In the genomic region with DNA sequence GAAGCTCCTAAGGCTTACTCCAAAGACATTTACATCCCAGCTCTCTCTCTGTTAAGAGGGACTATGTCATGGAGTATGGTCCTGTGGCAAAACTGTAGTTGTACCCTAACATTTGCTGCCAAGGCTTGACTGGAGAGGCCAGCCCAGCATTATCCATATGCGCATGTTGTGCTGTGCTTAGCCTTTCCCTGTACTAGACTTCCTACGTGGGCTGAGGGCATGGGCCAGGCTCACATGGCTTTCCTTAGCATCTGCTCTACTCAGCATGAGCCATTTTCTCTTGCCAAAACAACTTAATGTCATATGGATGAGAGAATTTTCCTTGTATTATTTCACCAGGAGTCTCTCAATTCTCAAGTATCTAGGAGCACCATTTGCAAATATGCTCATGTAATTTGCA, we compare ENCODE assay signal across 26 cellular contexts.
"Had no signal": no experiment of that assay in that cellular context is flagged by ENCODE, and none has a peak within 500 bp of the region (broad histone marks: within the 10 kb centered on the region; RNA-seq: fewer than 3 reads in every experiment).

No MANE protein-coding gene starts in this region.

- H3K4me3 Mint-ChIP-seq: activated CD4-positive, alpha-beta T cell treated with anti-CD3 and anti-CD28 coated beads, Interleukin-2, amount 10 ng/mL, durations not matched to agents 24 days and 14 days; activated CD8-positive, alpha-beta T cell treated with anti-CD3 and anti-CD28 coated beads for 36 hours; activated naive CD8-positive, alpha-beta T cell treated with anti-CD3 and anti-CD28 coated beads for 36 hours; activated T-cell treated with anti-CD3 and anti-CD28 coated beads, Interleukin-2, amount 50 U/mL, for 72 hours; activated T-helper 17 cell treated with anti-CD3 and anti-CD28 coated beads, Interleukin-2, amount 50 U/mL, for 72 hours; central memory CD8-positive, alpha-beta T cell had no signal

- H3K4me3 ChIP-seq: cardiac muscle cell, SJCRH30, SK-N-MC had no signal

- H3K27me3 ChIP-seq: brain microvascular endothelial cell, SJCRH30 had no signal

- H3K27ac ChIP-seq: brain microvascular endothelial cell, cardiac muscle cell, SJCRH30, SK-N-MC had no signal

- H3K27ac Mint-ChIP-seq: activated CD4-positive, alpha-beta T cell treated with anti-CD3 and anti-CD28 coated beads, Interleukin-2, amount 10 ng/mL, durations not matched to agents 24 days and 14 days; activated CD8-positive, alpha-beta T cell treated with anti-CD3 and anti-CD28 coated beads for 36 hours; activated naive CD8-positive, alpha-beta T cell treated with anti-CD3 and anti-CD28 coated beads for 36 hours; activated T-cell treated with anti-CD3 and anti-CD28 coated beads, Interleukin-2, amount 50 U/mL, for 72 hours; activated T-helper 17 cell treated with anti-CD3 and anti-CD28 coated beads, Interleukin-2, amount 50 U/mL, for 72 hours had no signal

- H3K9me3 Mint-ChIP-seq: activated CD4-positive, alpha-beta T cell treated with anti-CD3 and anti-CD28 coated beads, Interleukin-2, amount 10 ng/mL, durations not matched to agents 24 days and 14 days; activated CD8-positive, alpha-beta T cell treated with anti-CD3 and anti-CD28 coated beads for 36 hours; activated T-helper 17 cell treated with anti-CD3 and anti-CD28 coated beads, Interleukin-2, amount 50 U/mL, for 72 hours; central memory CD8-positive, alpha-beta T cell had no signal

- H3K4me1 Mint-ChIP-seq: activated CD4-positive, alpha-beta T cell treated with anti-CD3 and anti-CD28 coated beads, Interleukin-2, amount 10 ng/mL, durations not matched to agents 24 days and 14 days; activated naive CD8-positive, alpha-beta T cell treated with anti-CD3 and anti-CD28 coated beads for 36 hours; activated T-helper 17 cell treated with anti-CD3 and anti-CD28 coated beads, Interleukin-2, amount 50 U/mL, for 72 hours; central memory CD8-positive, alpha-beta T cell had no signal

- H3K36me3 Mint-ChIP-seq: activated naive CD8-positive, alpha-beta T cell treated with anti-CD3 and anti-CD28 coated beads for 36 hours had no signal

- H3K4me1 ChIP-seq: SJCRH30 had no signal

- DNase-seq: activated CD4-positive, alpha-beta T cell treated with anti-CD3 and anti-CD28 coated beads, Interleukin-2, amount 10 ng/mL, durations not matched to agents 24 days and 14 days; activated CD4-positive, alpha-beta T cell treated with anti-CD3 and anti-CD28 coated beads, Interleukin-2, amount 50 U/mL, for 4 hours; activated CD8-positive, alpha-beta T cell treated with anti-CD3 and anti-CD28 coated beads for 36 hours; activated effector memory CD4-positive, alpha-beta T cell treated with anti-CD3 and anti-CD28 coated beads, Interleukin-2, amount 50 U/mL, for 16 hours; activated naive CD4-positive, alpha-beta T cell; activated naive CD4-positive, alpha-beta T cell treated with anti-CD3 and anti-CD28 coated beads, Interleukin-2, amount 50 U/mL, for 16 hours; activated naive CD8-positive, alpha-beta T cell treated with anti-CD3 and anti-CD28 coated beads for 36 hours; activated T-cell treated with anti-CD3 and anti-CD28 coated beads, Interleukin-2, amount 50 U/mL, for 1 hour; activated T-cell treated with anti-CD3 and anti-CD28 coated beads, Interleukin-2, amount 50 U/mL, for 72 hours; amniotic stem cell; aorta; brain microvascular endothelial cell; NCI-H1105; NCI-H1417 treated with DMSO at 0.1 percent for 48 hours; NCI-H187 treated with DMSO at 0.1 percent for 48 hours; NCI-H2081; NCI-H2171 treated with DMSO at 0.1 percent for 48 hours; NCI-H226; NCI-H510A treated with DMSO at 0.1 percent for 48 hours; SHP77; SJCRH30 had no signal

- H3K36me3 ChIP-seq: brain microvascular endothelial cell, cardiac muscle cell, SJCRH30 had no signal

- H3K9me3 ChIP-seq: SJCRH30 had no signal

- ATAC-seq: activated CD8-positive, alpha-beta T cell treated with anti-CD3 and anti-CD28 coated beads for 36 hours; activated T-cell treated with anti-CD3 and anti-CD28 coated beads, Interleukin-2, amount 50 U/mL, for 72 hours; activated T-helper 17 cell treated with anti-CD3 and anti-CD28 coated beads, Interleukin-2, amount 50 U/mL, for 72 hours; Panc1 had no signal
